ENCODE assay signal across 13 cellular contexts in the genomic region with DNA sequence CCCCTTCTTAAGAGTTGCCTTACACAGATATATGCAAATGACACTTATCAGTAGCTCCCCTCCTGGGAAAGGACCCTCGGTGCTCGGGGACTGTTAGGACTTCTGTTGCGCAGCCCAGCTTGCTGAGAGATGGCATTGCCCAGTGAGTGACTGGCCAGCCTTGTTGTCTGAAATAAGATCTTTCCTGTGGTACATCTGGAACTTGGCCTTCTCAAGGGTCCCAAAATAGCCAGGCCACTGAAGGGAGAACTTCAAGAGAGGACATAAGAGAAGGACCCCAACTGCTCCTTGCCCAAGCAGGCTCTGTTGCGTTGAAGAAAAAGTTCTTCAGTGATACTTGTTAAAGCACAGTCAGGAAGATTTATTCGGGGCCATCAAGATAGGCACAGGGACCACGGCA. TPM values are rescaled to one million over a fixed set of nuclear protein-coding genes. Genes with fewer than 3 reads are reported as not detected.
A peak's percentile ranks its signal among the peaks of the same experiment; 100 is the strongest.
DNase-seq lines count a peak whose midpoint lies in the region; ATAC-seq and TF ChIP-seq lines count a peak whose summit lies in the region.
"Had no signal": no experiment of that assay in that cellular context is flagged by ENCODE, and none has a peak within 500 bp of the region (broad histone marks: within the 10 kb centered on the region; RNA-seq: fewer than 3 reads in every experiment).

No MANE protein-coding gene starts in this region.

- no peak overlapping the region for H2AFZ ChIP-seq in GM23338

- peaks cover 14% of the 10 kb centered on the region; the same call in 1 of the 2 replicates for H3K79me2 ChIP-seq in GM23338 (replicated peaks; ENCODE audit: insufficient read depth)

- peak overlapping the region; percentile 44 for H3K9ac ChIP-seq in skeletal muscle satellite cell (ENCODE audit: low read depth, low read length)

- H3K27ac Mint-ChIP-seq in GM23338 = 0 out of 2 replicates have a peak overlapping the region, but pooled peaks have one; percentile 50

- H3K4me3 ChIP-seq in GM23338 = no peak overlapping the region
- no peak overlapping the region for H3K4me3 ChIP-seq in adrenal gland
- H3K4me3 ChIP-seq in right cardiac atrium (ENCODE audit: low read length) = no peak overlapping the region
- peak overlapping the region; percentile 24 for H3K4me3 ChIP-seq in skeletal muscle satellite cell (ENCODE audit: low read length)

- TF ChIP-seq POLR2A in adrenal gland (IDR thresholded peaks at IDR 0.05) = no peak

- no peak overlapping the region for H3K27ac ChIP-seq in GM23338 (ENCODE audit: low read depth)
- peak overlapping the region in 4 of 5 donors; percentile 28 to 93 (median 88) for H3K27ac ChIP-seq in adrenal gland
- H3K27ac ChIP-seq in right cardiac atrium (ENCODE audit: low read length) = peak overlapping the region; percentile 81
- no peak overlapping the region for H3K27ac ChIP-seq in substantia nigra (ENCODE audit: low read depth, low read length, poor library complexity, severe bottlenecking)

- no peaks in the 10 kb centered on the region for H3K27me3 ChIP-seq in GM23338 (ENCODE audit: insufficient read depth)
- no peaks in the 10 kb centered on the region for H3K27me3 ChIP-seq in adrenal gland
- H3K27me3 ChIP-seq in right cardiac atrium (ENCODE audit: control insufficient read depth, insufficient read depth) = no peaks in the 10 kb centered on the region
- H3K27me3 ChIP-seq in skeletal muscle satellite cell (ENCODE audit: control insufficient read depth, insufficient read depth, low read length) = no peaks in the 10 kb centered on the region

- H3K36me3 Mint-ChIP-seq in GM23338 (ENCODE audit: low read depth) = peaks cover 16% of the 10 kb centered on the region

- no peaks in the 10 kb centered on the region; the same call in 2 of the 3 replicates for H3K9me3 Mint-ChIP-seq in GM23338

- no peak for DNase-seq in GM23338 (ENCODE audit: low spot score)
- no peak for DNase-seq in adrenal gland
- no peak for DNase-seq in right cardiac atrium
- DNase-seq in NCI-H1417 treated with DMSO at 0.1 percent for 48 hours (lab: John Stamatoyannopoulos, UW) = no peak
- no peak for DNase-seq in GM03348 (ENCODE audit: low spot score)
- no peak for DNase-seq in OCI-M1 (lab: John Stamatoyannopoulos, UW)
- no peak for DNase-seq in substantia nigra (lab: John Stamatoyannopoulos, UW)
- DNase-seq: activated CD8-positive, alpha-beta memory T cell treated with anti-CD3 and anti-CD28 coated beads for 24 hours; effector CD4-positive, alpha-beta T cell; Kasumi-1; stimulated activated CD4-positive, alpha-beta T cell treated with anti-CD3 and anti-CD28 coated beads, Interleukin-4, amount 100 ng/mL, for 24 hours; stimulated activated naive CD4-positive, alpha-beta T cell treated with Interleukin-2 at 50 U/mL for 16 hours had no signal

- TF ChIP-seq CTCF in GM23338 (conservative IDR thresholded peaks at IDR 0.05; ENCODE audit: low read depth in 2 of 2) (no peak), adrenal gland (IDR thresholded peaks at IDR 0.05) (no peak)

- H3K9me2 ChIP-seq in GM23338 (ENCODE audit: insufficient read depth) = no peaks in the 10 kb centered on the region

- 81 to 89% (median 84%) methylated on average over 5 to 6 of the region's 6 CpGs for WGBS in adrenal gland, 4 donors
- 60% methylated on average over 6 of the region's 6 CpGs for WGBS in right cardiac atrium

- H3K4me2 ChIP-seq in GM23338 = no peak overlapping the region
- H3K4me2 ChIP-seq in skeletal muscle satellite cell (ENCODE audit: low read length) = peak overlapping the region; percentile 63

- H3K9me3 ChIP-seq in adrenal gland (replicated peaks in 1 of 3) (no peaks in the 10 kb centered on the region), right cardiac atrium (ENCODE audit: control insufficient read depth, low read length) (no peaks in the 10 kb centered on the region), skeletal muscle satellite cell (replicated peaks; ENCODE audit: low read length) (no peaks in the 10 kb centered on the region)

- no peaks in the 10 kb centered on the region for H3F3A ChIP-seq in GM23338 (replicated peaks; ENCODE audit: low read depth)

- H3K4me1 Mint-ChIP-seq in GM23338 = peaks cover 45% of the 10 kb centered on the region

- ATAC-seq in GM23338 (no peak), right cardiac atrium (peak in 1 of 2 donors; percentile 2)

- no peak overlapping the region for H3K4me3 Mint-ChIP-seq in GM23338

- 0 out of 2 replicates have a peak, but pooled peaks cover 3% of the 10 kb centered on the region for H4K20me1 ChIP-seq in GM23338 (replicated peaks; ENCODE audit: insufficient read depth)

- H3K27me3 Mint-ChIP-seq in GM23338 (ENCODE audit: insufficient read depth, low read depth, poor library complexity) = peaks cover 11% of the 10 kb centered on the region

- intact Hi-C loops in adrenal gland (cut with DNase I) = no loop called here
- intact Hi-C loops in right cardiac atrium (cut with DNase I) = no loop called here

- H3K4me1 ChIP-seq in GM23338 (ENCODE audit: insufficient read depth) (peaks cover 5% of the 10 kb centered on the region), adrenal gland (replicated peaks in 1 of 2) (peaks cover 19 to 53% of the 10 kb centered on the region in 2 donors), right cardiac atrium (ENCODE audit: control insufficient read depth, insufficient read depth, low read length) (peaks cover 24% of the 10 kb centered on the region), skeletal muscle satellite cell (ENCODE audit: control insufficient read depth, insufficient read depth, low read length) (peaks cover 73% of the 10 kb centered on the region)

- H3K36me3 ChIP-seq in GM23338 (ENCODE audit: insufficient read depth) (0 out of 2 replicates have a peak, but pooled peaks cover 4% of the 10 kb centered on the region), adrenal gland (replicated peaks in 1 of 2) (peaks cover 0 to 38% of the 10 kb centered on the region in 2 donors), skeletal muscle satellite cell (ENCODE audit: insufficient read depth, low read length) (peaks cover 36% of the 10 kb centered on the region)

TF ChIP-seq in GM23338, 12 proteins besides CTCF, POLR2A, EP300 and RAD21 (continues in another document):
- TF ChIP-seq ZNF331 (CRISPR knock-in tag; IDR thresholded peaks at IDR 0.05; ENCODE audit: low read depth) = no peak
- TF ChIP-seq, protein P1, sequence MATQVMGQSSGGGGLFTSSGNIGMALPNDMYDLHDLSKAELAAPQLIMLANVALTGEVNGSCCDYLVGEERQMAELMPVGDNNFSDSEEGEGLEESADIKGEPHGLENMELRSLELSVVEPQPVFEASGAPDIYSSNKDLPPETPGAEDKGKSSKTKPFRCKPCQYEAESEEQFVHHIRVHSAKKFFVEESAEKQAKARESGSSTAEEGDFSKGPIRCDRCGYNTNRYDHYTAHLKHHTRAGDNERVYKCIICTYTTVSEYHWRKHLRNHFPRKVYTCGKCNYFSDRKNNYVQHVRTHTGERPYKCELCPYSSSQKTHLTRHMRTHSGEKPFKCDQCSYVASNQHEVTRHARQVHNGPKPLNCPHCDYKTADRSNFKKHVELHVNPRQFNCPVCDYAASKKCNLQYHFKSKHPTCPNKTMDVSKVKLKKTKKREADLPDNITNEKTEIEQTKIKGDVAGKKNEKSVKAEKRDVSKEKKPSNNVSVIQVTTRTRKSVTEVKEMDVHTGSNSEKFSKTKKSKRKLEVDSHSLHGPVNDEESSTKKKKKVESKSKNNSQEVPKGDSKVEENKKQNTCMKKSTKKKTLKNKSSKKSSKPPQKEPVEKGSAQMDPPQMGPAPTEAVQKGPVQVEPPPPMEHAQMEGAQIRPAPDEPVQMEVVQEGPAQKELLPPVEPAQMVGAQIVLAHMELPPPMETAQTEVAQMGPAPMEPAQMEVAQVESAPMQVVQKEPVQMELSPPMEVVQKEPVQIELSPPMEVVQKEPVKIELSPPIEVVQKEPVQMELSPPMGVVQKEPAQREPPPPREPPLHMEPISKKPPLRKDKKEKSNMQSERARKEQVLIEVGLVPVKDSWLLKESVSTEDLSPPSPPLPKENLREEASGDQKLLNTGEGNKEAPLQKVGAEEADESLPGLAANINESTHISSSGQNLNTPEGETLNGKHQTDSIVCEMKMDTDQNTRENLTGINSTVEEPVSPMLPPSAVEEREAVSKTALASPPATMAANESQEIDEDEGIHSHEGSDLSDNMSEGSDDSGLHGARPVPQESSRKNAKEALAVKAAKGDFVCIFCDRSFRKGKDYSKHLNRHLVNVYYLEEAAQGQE (IDR thresholded peaks at IDR 0.05; ENCODE audit: unreplicated experiment) = no peak
- no peak for TF ChIP-seq EZH2phosphoT487 (IDR thresholded peaks at IDR 0.05; ENCODE audit: unreplicated experiment)
- no peak for TF ChIP-seq NANOG (IDR thresholded peaks at IDR 0.05; ENCODE audit: borderline replicate concordance)
- no peak for TF ChIP-seq CREB1 (CRISPR knock-in tag; IDR thresholded peaks at IDR 0.05; ENCODE audit: low read depth)

RNA-seq across cellular contexts. Expression of a gene that starts 17.3 kb away (rescaled TPM):
- 8.2 TPM in 2 replicates for total RNA-seq in GM23338 (2014; rRNA removed; shearing (Covaris generic))
- polyA plus RNA-seq in GM23338 (2016; fragmentation: Nextera tagmentation; extraction: Ambion mirVana) (8.4 and 8.6 TPM in 2 replicates), adrenal gland (10 to 100 TPM; 13.5 to 48.0 (median 15.0) TPM), right cardiac atrium (134 TPM)
- total RNA-seq in adrenal gland (10 to 100 TPM; 25.6 to 49.3 (median 33.7) TPM), right cardiac atrium (100 to 1,000 TPM; 111 to 166 (median 139) TPM)
- 19.5 and 23.6 TPM in 2 replicates for total RNA-seq in skeletal muscle satellite cell (2012; rRNA removed)

RNA-seq across cellular contexts. Expression of a gene that starts 57.4 kb away (rescaled TPM):
- 80.3 and 86.0 TPM in 2 replicates for total RNA-seq in GM23338 (2014; rRNA removed; shearing (Covaris generic))
- polyA plus RNA-seq in GM23338 (2016; fragmentation: Nextera tagmentation; extraction: Ambion mirVana) (36.2 and 41.4 TPM in 2 replicates), adrenal gland (10 to 100 TPM in 2 of 3 donors, 1 to 10 TPM in 1; 7.0 to 26.4 (median 10.1) TPM), right cardiac atrium (3.4 TPM)
- total RNA-seq in adrenal gland (10 to 100 TPM in 4 of 8 donors, 1 to 10 TPM in 4; 5.1 to 19.3 (median 9.9) TPM), right cardiac atrium (1 to 10 TPM; 4.8 to 6.4 (median 6.3) TPM)
- 9.1 and 12.0 TPM in 2 replicates for total RNA-seq in skeletal muscle satellite cell (2012; rRNA removed)

Comparison
In these comparisons a context has a peak if more than half of its experiments do, and no peak if none do; other contexts are left out.
1. H3K27ac ChIP-seq: peak in adrenal gland (4 of 5) and right cardiac atrium (single experiment); none in GM23338 (single experiment) and substantia nigra (single experiment).